Comparison of ENCODE assay signal across 1 cellular context in the genomic region with DNA sequence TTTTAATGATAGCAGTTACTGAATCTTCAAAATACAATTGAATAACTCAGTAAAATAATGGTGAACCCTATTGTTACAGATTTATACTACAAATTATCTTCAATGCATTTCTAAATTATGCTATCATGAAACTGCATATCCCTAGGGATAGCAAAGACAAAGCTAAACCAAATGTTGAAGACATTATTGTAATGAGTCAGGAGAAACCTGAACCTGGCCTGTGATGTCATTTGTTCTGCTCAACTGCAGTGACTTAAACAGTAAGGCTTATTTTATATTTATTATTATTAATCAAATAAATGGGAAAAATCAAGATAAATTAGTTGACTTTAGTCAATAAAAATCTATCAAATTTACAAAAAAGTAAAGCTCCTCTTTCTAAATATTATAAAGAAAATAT.
TF ChIP-seq lines count a peak whose summit lies in the region.

No MANE protein-coding gene starts in this region.

TF ChIP-seq in SK-N-SH, 30 proteins besides CTCF, POLR2A, EP300 and RAD21 (continued from another document):
- TF ChIP-seq, protein P1, sequence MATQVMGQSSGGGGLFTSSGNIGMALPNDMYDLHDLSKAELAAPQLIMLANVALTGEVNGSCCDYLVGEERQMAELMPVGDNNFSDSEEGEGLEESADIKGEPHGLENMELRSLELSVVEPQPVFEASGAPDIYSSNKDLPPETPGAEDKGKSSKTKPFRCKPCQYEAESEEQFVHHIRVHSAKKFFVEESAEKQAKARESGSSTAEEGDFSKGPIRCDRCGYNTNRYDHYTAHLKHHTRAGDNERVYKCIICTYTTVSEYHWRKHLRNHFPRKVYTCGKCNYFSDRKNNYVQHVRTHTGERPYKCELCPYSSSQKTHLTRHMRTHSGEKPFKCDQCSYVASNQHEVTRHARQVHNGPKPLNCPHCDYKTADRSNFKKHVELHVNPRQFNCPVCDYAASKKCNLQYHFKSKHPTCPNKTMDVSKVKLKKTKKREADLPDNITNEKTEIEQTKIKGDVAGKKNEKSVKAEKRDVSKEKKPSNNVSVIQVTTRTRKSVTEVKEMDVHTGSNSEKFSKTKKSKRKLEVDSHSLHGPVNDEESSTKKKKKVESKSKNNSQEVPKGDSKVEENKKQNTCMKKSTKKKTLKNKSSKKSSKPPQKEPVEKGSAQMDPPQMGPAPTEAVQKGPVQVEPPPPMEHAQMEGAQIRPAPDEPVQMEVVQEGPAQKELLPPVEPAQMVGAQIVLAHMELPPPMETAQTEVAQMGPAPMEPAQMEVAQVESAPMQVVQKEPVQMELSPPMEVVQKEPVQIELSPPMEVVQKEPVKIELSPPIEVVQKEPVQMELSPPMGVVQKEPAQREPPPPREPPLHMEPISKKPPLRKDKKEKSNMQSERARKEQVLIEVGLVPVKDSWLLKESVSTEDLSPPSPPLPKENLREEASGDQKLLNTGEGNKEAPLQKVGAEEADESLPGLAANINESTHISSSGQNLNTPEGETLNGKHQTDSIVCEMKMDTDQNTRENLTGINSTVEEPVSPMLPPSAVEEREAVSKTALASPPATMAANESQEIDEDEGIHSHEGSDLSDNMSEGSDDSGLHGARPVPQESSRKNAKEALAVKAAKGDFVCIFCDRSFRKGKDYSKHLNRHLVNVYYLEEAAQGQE (IDR thresholded peaks at IDR 0.05; ENCODE audit: low read depth, low read length) = no peak
- TF ChIP-seq, protein P2, sequence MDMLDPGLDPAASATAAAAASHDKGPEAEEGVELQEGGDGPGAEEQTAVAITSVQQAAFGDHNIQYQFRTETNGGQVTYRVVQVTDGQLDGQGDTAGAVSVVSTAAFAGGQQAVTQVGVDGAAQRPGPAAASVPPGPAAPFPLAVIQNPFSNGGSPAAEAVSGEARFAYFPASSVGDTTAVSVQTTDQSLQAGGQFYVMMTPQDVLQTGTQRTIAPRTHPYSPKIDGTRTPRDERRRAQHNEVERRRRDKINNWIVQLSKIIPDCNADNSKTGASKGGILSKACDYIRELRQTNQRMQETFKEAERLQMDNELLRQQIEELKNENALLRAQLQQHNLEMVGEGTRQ (IDR thresholded peaks at IDR 0.05; ENCODE audit: borderline replicate concordance, low read depth, low read length) = no peak
- TF ChIP-seq ELF1 (IDR thresholded peaks at IDR 0.05) (no peak), GABPA (IDR thresholded peaks at IDR 0.05; ENCODE audit: low read depth) (no peak), JUND (IDR thresholded peaks at IDR 0.05) (no peak), RFX5 (IDR thresholded peaks at IDR 0.05; ENCODE audit: low read length) (no peak), NFIC (IDR thresholded peaks at IDR 0.05; ENCODE audit: borderline replicate concordance) (no peak), MEF2A (IDR thresholded peaks at IDR 0.05; ENCODE audit: borderline replicate concordance, low read depth) (no peak), FOXM1 (IDR thresholded peaks at IDR 0.05; ENCODE audit: low read depth) (no peak)
